Comparison of ENCODE assay signal across 23 cellular contexts in the genomic region with DNA sequence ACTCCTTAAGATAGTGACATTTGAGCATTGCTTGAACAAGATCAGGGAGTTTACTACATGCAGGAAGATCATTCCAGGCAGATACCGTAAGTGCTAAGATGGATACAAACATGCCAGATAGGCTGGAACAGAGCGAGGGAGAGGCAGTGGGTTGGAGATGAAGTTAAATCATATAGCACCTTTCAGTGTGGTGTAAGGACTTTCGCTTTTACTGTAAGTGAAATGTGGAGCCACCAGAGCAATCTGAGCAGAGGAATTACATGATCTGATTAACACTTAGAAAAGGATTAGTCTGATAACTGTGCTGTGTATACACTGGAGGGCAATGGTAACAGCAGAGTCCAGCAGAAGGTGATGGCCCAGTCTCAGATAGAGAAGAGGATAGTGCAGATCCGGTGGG.
DNase-seq lines count a peak whose midpoint lies in the region; ATAC-seq and TF ChIP-seq lines count a peak whose summit lies in the region.
"Had no signal": no experiment of that assay in that cellular context is flagged by ENCODE, and none has a peak within 500 bp of the region (broad histone marks: within the 10 kb centered on the region; RNA-seq: fewer than 3 reads in every experiment).

No MANE protein-coding gene starts in this region.

- no peaks in the 10 kb centered on the region for H3K79me2 ChIP-seq in OCI-LY1 (ENCODE audit: insufficient read depth, low read length)

- H3K27me3 Mint-ChIP-seq in activated CD4-positive, alpha-beta T cell treated with anti-CD3 and anti-CD28 coated beads for 36 hours, result no peaks in the 10 kb centered on the region
- H3K27me3 Mint-ChIP-seq: CD8-positive, alpha-beta memory T cell had no signal

- intact Hi-C loops in activated CD4-positive, alpha-beta T cell treated with anti-CD3 and anti-CD28 coated beads for 36 hours (cut with DNase I, micrococcal nuclease), result no loop called here

- no peaks in the 10 kb centered on the region for H3K4me1 Mint-ChIP-seq in activated CD4-positive, alpha-beta T cell treated with anti-CD3 and anti-CD28 coated beads for 36 hours
- H3K4me1 Mint-ChIP-seq: CD14-positive monocyte; CD8-positive, alpha-beta memory T cell had no signal

- H2AFZ ChIP-seq in OCI-LY1 (ENCODE audit: low read length), result peak overlapping the region; percentile 64; the same call in 1 of the 2 replicates

- no peak overlapping the region for H3K27ac Mint-ChIP-seq in activated CD4-positive, alpha-beta T cell treated with anti-CD3 and anti-CD28 coated beads for 36 hours
- H3K27ac Mint-ChIP-seq: CD14-positive monocyte; CD8-positive, alpha-beta memory T cell had no signal

- peaks cover 43% of the 10 kb centered on the region for H3K4me1 ChIP-seq in OCI-LY1 (ENCODE audit: insufficient read depth, low read length, severe bottlenecking)

- H3F3A ChIP-seq in OCI-LY1 (ENCODE audit: insufficient read depth, low read length), result no peaks in the 10 kb centered on the region

- H3K4me3 Mint-ChIP-seq in activated CD4-positive, alpha-beta T cell treated with anti-CD3 and anti-CD28 coated beads for 36 hours, result no peak overlapping the region
- H3K4me3 Mint-ChIP-seq: CD14-positive monocyte; CD8-positive, alpha-beta memory T cell had no signal

- H3K9ac ChIP-seq in OCI-LY1 (ENCODE audit: low read length), result no peak overlapping the region; the same call in 1 of the 2 replicates
- H3K9ac ChIP-seq: SK-N-SH had no signal

- no peaks in the 10 kb centered on the region for H3K27me3 ChIP-seq in OCI-LY1 (ENCODE audit: insufficient read depth, low read length)
- H3K27me3 ChIP-seq: BE2C had no signal

- peaks cover 6% of the 10 kb centered on the region; the same call in 1 of the 2 replicates for H3K9me3 ChIP-seq in OCI-LY1 (ENCODE audit: low read length)
- H3K9me3 ChIP-seq: BE2C, SK-N-SH had no signal

- H3K4me2 ChIP-seq in OCI-LY1 (ENCODE audit: low read length), result peak overlapping the region; percentile 42
- H3K4me2 ChIP-seq: SK-N-SH had no signal

- H3K27ac ChIP-seq in OCI-LY1 (ENCODE audit: low read depth, low read length, poor library complexity, severe bottlenecking), result no peak overlapping the region
- H3K27ac ChIP-seq: 22Rv1 had no signal

- no peaks in the 10 kb centered on the region for H3K9me2 ChIP-seq in OCI-LY1 (ENCODE audit: low read depth, low read length)
- H3K9me2 ChIP-seq: SK-N-SH had no signal

- H4K20me1 ChIP-seq in OCI-LY1 (ENCODE audit: insufficient read depth, low read length), result no peaks in the 10 kb centered on the region

- peaks cover 16% of the 10 kb centered on the region for H3K9me3 Mint-ChIP-seq in activated CD4-positive, alpha-beta T cell treated with anti-CD3 and anti-CD28 coated beads for 36 hours (ENCODE audit: low read depth)

- DNase-seq in activated CD4-positive, alpha-beta T cell treated with anti-CD3 and anti-CD28 coated beads for 36 hours, result no peak
- no peak for DNase-seq in activated CD4-positive, alpha-beta T cell treated with anti-CD3 and anti-CD28 coated beads for 48 hours
- peak; percentile 3 for DNase-seq in stimulated activated CD4-positive, alpha-beta T cell treated with anti-CD3 and anti-CD28 coated beads, Interleukin-4, amount 100 ng/mL, for 24 hours
- DNase-seq in stimulated activated CD4-positive, alpha-beta T cell treated with anti-CD3 and anti-CD28 coated beads, Interleukin-15, amount 100 ng/mL, for 24 hours, result no peak
- DNase-seq in HPDE6-E6E7 (ENCODE audit: extremely low spot score), result no peak
- DNase-seq: BE2C; Calu3; CD8-positive, alpha-beta memory T cell; DMS79 treated with DMSO at 0.1 percent for 48 hours; GF-D8; HCEC 1CT; Kasumi-1; MV-4-11; NCI-H1105; NCI-H146; NCI-H1930; NCI-H2107; NCI-H526; SK-N-SH had no signal

- peaks cover 1% of the 10 kb centered on the region for H3K36me3 Mint-ChIP-seq in activated CD4-positive, alpha-beta T cell treated with anti-CD3 and anti-CD28 coated beads for 36 hours (ENCODE audit: low read depth)
- H3K36me3 Mint-ChIP-seq: CD14-positive monocyte had no signal

- POLR2A ChIA-PET in activated CD4-positive, alpha-beta T cell treated with anti-CD3 and anti-CD28 coated beads for 36 hours (lab: Charles Lee), result no interaction called here

- TF ChIP-seq CTCF in OCI-LY1 (IDR thresholded peaks at IDR 0.05; ENCODE audit: low read length), result no peak

- no peaks in the 10 kb centered on the region for H3K36me3 ChIP-seq in OCI-LY1 (ENCODE audit: insufficient read depth, low read length)
- H3K36me3 ChIP-seq: BE2C had no signal

- CTCF ChIA-PET in activated CD4-positive, alpha-beta T cell treated with anti-CD3 and anti-CD28 coated beads for 36 hours (lab: Charles Lee), result no interaction called here

- ATAC-seq in activated CD4-positive, alpha-beta T cell treated with anti-CD3 and anti-CD28 coated beads for 36 hours, result peak; percentile 30
- no peak for ATAC-seq in HG03342 (IDR thresholded peaks at IDR 0.05; ENCODE audit: unreplicated experiment)

- no peak overlapping the region for H3K4me3 ChIP-seq in OCI-LY1 (ENCODE audit: low read depth, low read length, poor library complexity, severe bottlenecking)
